Comparison of ENCODE assay signal across 17 cellular contexts in genomic region chrX:46860536-46860935, GRCh38.
"Had no signal": no experiment of that assay in that cellular context is flagged by ENCODE, and none has a peak within 500 bp of the region (broad histone marks: within the 10 kb centered on the region; RNA-seq: fewer than 3 reads in every experiment).

No MANE protein-coding gene starts in this region.

- DNase-seq: activated CD4-positive, alpha-beta T cell treated with anti-CD3 and anti-CD28 coated beads for 1 hour; activated CD4-positive, alpha-beta T cell treated with anti-CD3 and anti-CD28 coated beads, Interleukin-2, amount 50 U/mL, for 1 hour; activated CD8-positive, alpha-beta T cell treated with anti-CD3 and anti-CD28 coated beads, Interleukin-2, amount 10 ng/mL, durations not matched to agents 7 days and 5 days; activated gamma-delta T cell; activated naive CD4-positive, alpha-beta T cell treated with anti-CD3 and anti-CD28 coated beads, Interleukin-2, amount 50 U/mL, for 16 hours; activated naive CD8-positive, alpha-beta T cell treated with anti-CD3 and anti-CD28 coated beads, Interleukin-2, amount 50 U/mL, for 24 hours; effector CD8-positive, alpha-beta T cell; foreskin melanocyte; glutamatergic neuron; immature natural killer cell; naive B cell; occipital lobe; posterior cingulate gyrus; stimulated activated CD4-positive, alpha-beta T cell treated with anti-CD3 and anti-CD28 coated beads, Interleukin-4, amount 100 ng/mL, for 1 hour; stimulated activated naive CD4-positive, alpha-beta T cell treated with Interleukin-2 at 50 U/mL for 16 hours had no signal

- ATAC-seq: activated CD8-positive, alpha-beta T cell treated with anti-CD3 and anti-CD28 coated beads, Interleukin-2, amount 10 ng/mL, durations not matched to agents 7 days and 5 days; activated naive CD8-positive, alpha-beta T cell treated with anti-CD3 and anti-CD28 coated beads, Interleukin-2, amount 50 U/mL, for 24 hours; esophagus mucosa; left lobe of liver had no signal
